Comparison of ENCODE assay signal across 19 cellular contexts in the genomic region with DNA sequence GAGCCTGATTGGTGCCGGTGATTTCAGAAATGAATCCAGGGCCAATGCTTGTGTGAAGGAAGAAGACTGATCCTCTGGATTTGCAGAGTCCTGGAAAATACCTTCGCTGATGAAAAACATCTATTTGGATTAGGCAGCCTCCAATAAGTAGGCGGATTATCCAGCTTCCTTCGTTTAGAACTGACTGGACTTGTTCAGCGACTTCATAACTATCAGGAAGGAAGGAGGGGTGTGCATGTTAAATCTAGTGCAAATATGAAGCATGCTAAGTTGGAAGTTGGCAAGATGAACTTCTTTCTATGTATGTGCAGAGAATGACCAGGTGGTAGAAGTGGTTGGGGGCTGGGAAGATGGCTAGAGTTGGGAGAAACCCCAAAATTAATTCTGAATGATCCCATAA. TPM values are rescaled to one million over a fixed set of nuclear protein-coding genes. Genes with fewer than 3 reads are reported as not detected.
DNase-seq lines count a peak whose midpoint lies in the region; ATAC-seq, FAIRE-seq and TF ChIP-seq lines count a peak whose summit lies in the region.
"Had no signal": no experiment of that assay in that cellular context is flagged by ENCODE, and none has a peak within 500 bp of the region (broad histone marks: within the 10 kb centered on the region; RNA-seq: fewer than 3 reads in every experiment).

No MANE protein-coding gene starts in this region.

- H3K4me3 ChIP-seq in PC-9 (no peak overlapping the region), epithelial cell of esophagus (ENCODE audit: low read length) (no peak overlapping the region)
- H3K4me3 ChIP-seq: BLaER1, GM23248, HAP-1 had no signal

- intact Hi-C loops in PC-9 (cut with micrococcal nuclease; ENCODE audit: unreplicated experiment) = no loop called here
- intact Hi-C loops in Right ventricle myocardium inferior (cut with DNase I) = no loop called here

- FAIRE-seq in GM12892 (lab: Jason Lieb, UNC) = peak; percentile 14

- no peaks in the 10 kb centered on the region for H3K27me3 ChIP-seq in PC-9 (ENCODE audit: insufficient read depth, low read depth)
- H3K27me3 ChIP-seq: BLaER1 had no signal

- peaks cover 5% of the 10 kb centered on the region for H3K9me3 Mint-ChIP-seq in type B pancreatic cell
- H3K9me3 Mint-ChIP-seq: CD14-positive monocyte; CD4-positive, alpha-beta memory T cell had no signal

- no peak for ATAC-seq in HG03521 (IDR thresholded peaks at IDR 0.05; ENCODE audit: unreplicated experiment)
- ATAC-seq in GM18870 (IDR thresholded peaks at IDR 0.05; ENCODE audit: unreplicated experiment) = no peak
- ATAC-seq in Right ventricle myocardium inferior = no peak

- no peaks in the 10 kb centered on the region for H3K9me2 ChIP-seq in PC-9 (ENCODE audit: insufficient read depth)

- no TSS peak for BruUV-seq in PC-9 (replicated peaks; lab: Mats Ljungman, UMichigan)

- H3K27me3 Mint-ChIP-seq in type B pancreatic cell = peaks cover 8% of the 10 kb centered on the region

- H3K79me2 ChIP-seq in PC-9 (ENCODE audit: low read depth) = no peaks in the 10 kb centered on the region

- no peak for TF ChIP-seq POLR2A in GM12892 (IDR thresholded peaks at IDR 0.05; ENCODE audit: low read depth, low read length)

- H3K9me3 ChIP-seq in PC-9 (ENCODE audit: insufficient read depth, low read depth) = no peaks in the 10 kb centered on the region
- H3K9me3 ChIP-seq: BLaER1, HAP-1 had no signal

- H3K36me3 Mint-ChIP-seq in type B pancreatic cell = no peaks in the 10 kb centered on the region
- H3K36me3 Mint-ChIP-seq: CD14-positive monocyte; CD4-positive, alpha-beta memory T cell had no signal

- no peaks in the 10 kb centered on the region for H4K20me1 ChIP-seq in PC-9 (ENCODE audit: insufficient read depth)
- H4K20me1 ChIP-seq: BLaER1 had no signal

- POLR2A ChIA-PET in PC-9 (lab: Charles Lee; ENCODE audit: unreplicated experiment) = interaction anchor here (0.7 kb wide), 1 partner anchor 86 kb away, joined by 3 read pairs; no protein-coding TSS in a partner anchor

- H3K36me3 ChIP-seq in PC-9 (ENCODE audit: low read depth) = no peaks in the 10 kb centered on the region
- H3K36me3 ChIP-seq: BLaER1, HAP-1 had no signal

- H3K27ac Mint-ChIP-seq in type B pancreatic cell = no peak overlapping the region
- H3K27ac Mint-ChIP-seq: CD14-positive monocyte; CD4-positive, alpha-beta memory T cell had no signal

- TF ChIP-seq CTCF in PC-9 (conservative IDR thresholded peaks at IDR 0.05) (no peak), epithelial cell of esophagus (IDR thresholded peaks at IDR 0.05; ENCODE audit: insufficient read depth, low read depth, low read length, missing control alignments) (no peak), type B pancreatic cell (conservative IDR thresholded peaks at IDR 0.05) (no peak)

- H3K4me3 Mint-ChIP-seq in type B pancreatic cell = peak overlapping the region; percentile 7
- H3K4me3 Mint-ChIP-seq: CD14-positive monocyte; CD4-positive, alpha-beta memory T cell had no signal

- no peak overlapping the region for H3K27ac ChIP-seq in PC-9
- H3K27ac ChIP-seq: BLaER1, GM23248 had no signal

- no peak for DNase-seq in GM12892 (ENCODE audit: insufficient read length)
- DNase-seq in PC-9 = no peak
- peak; percentile 40 for DNase-seq in epithelial cell of esophagus (ENCODE audit: low read depth)
- no peak for DNase-seq in type B pancreatic cell (ENCODE audit: extremely low spot score, unreplicated experiment)
- DNase-seq in Right ventricle myocardium inferior (ENCODE audit: missing footprints) = no peak
- DNase-seq: 8988T; CD4-positive, alpha-beta memory T cell; DMS79 treated with DMSO at 0.1 percent for 48 hours; GF-D8 had no signal

- no peaks in the 10 kb centered on the region for H3K4me1 ChIP-seq in PC-9 (replicated peaks; ENCODE audit: insufficient read depth)
- H3K4me1 ChIP-seq: HAP-1 had no signal

- CTCF ChIA-PET in PC-9 (lab: Charles Lee) = no interaction called here

- H3F3A ChIP-seq in PC-9 (ENCODE audit: insufficient read depth, low read depth) = no peaks in the 10 kb centered on the region

- H3K4me1 Mint-ChIP-seq in type B pancreatic cell (ENCODE audit: unreplicated experiment) = no peaks in the 10 kb centered on the region
- H3K4me1 Mint-ChIP-seq: CD14-positive monocyte had no signal

- H2AFZ ChIP-seq in PC-9 = no peak overlapping the region
- H2AFZ ChIP-seq: GM23248 had no signal

- 0 out of 2 replicates have a peak overlapping the region, but pooled peaks have one; percentile 13 for H3K4me2 ChIP-seq in PC-9
- H3K4me2 ChIP-seq: BLaER1 had no signal

RNA-seq across cellular contexts. Expression of gene NKX2-3, which starts 41.1 kb away (rescaled TPM):
- not detected for polyA plus RNA-seq in GM12892 (2012; ENCODE audit: missing spikeins)
- not detected in 2 replicates for total RNA-seq in PC-9 (2021)
- total RNA-seq in type B pancreatic cell (ENCODE audit: low replicate concordance) = not detected in 2 replicates
- total RNA-seq in Right ventricle myocardium inferior = not detected
- total RNA-seq: A673; CD4-positive, alpha-beta memory T cell; GM23248; H4; HT-29 had no signal
- polyA plus RNA-seq: AG04450, CD14-positive monocyte, GM23248 had no signal

RNA-seq across cellular contexts. Expression of gene SLC25A28, which starts 46.4 kb away (rescaled TPM):
- 38.5 TPM for polyA plus RNA-seq in GM12892 (2012; ENCODE audit: missing spikeins)
- total RNA-seq in PC-9 (2021) (17.6 and 17.7 TPM in 2 replicates), type B pancreatic cell (ENCODE audit: low replicate concordance) (29.5 and 33.9 TPM in 2 replicates), Right ventricle myocardium inferior (38.2 TPM)
